Comparison of ENCODE assay signal across 8 cellular contexts in the genomic region with DNA sequence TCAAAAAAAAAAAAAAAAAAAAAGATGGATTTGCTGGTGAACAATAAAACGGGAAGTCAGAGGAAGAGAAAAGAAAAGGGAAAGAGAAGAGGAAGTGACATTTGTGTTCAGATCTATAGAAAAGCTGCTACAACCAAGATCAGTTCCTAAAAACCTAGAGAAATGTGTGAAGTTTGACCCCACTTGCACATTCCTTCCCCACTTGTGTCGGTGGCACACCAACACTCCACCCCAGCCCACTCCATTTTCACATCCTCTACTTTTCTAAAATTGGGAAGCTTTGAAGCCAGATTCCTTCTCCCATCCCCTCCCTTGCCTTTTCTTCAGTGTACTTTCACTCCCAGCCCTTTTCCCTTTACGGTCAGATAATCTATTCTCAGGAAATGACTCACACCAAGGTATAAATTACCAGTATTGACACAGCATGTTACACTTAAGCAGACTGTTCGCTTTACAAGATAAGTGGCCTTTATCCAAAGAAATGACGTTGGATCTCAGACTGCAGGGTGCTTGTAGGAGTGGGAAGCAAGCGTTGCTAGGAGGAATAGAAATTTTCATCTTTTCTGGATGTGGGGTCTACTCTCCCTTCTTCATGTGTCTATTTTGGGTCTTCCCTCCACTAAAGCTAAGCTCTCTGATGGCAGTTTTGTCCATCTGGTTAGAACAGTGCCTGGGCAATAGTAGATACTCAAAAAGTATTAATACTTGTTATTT.
DNase-seq lines count a peak whose midpoint lies in the region; ATAC-seq and TF ChIP-seq lines count a peak whose summit lies in the region.

No MANE protein-coding gene starts in this region.

- no peak for TF ChIP-seq CTCF in RWPE1 (conservative IDR thresholded peaks at IDR 0.05; ENCODE audit: low read depth)

- H3K27ac ChIP-seq in RWPE1 (peak overlapping the region; percentile 85), substantia nigra (ENCODE audit: low read depth, low read length, poor library complexity, severe bottlenecking) (no peak overlapping the region)

- peak overlapping the region; percentile 28 for H3K27ac Mint-ChIP-seq in activated naive CD4-positive, alpha-beta T cell treated with anti-CD3 and anti-CD28 coated beads for 36 hours

- H3K4me1 Mint-ChIP-seq in activated naive CD4-positive, alpha-beta T cell treated with anti-CD3 and anti-CD28 coated beads for 36 hours (ENCODE audit: low read depth) = peaks cover 11% of the 10 kb centered on the region

- intact Hi-C loops in activated naive CD4-positive, alpha-beta T cell treated with anti-CD3 and anti-CD28 coated beads for 36 hours (cut with micrococcal nuclease) = loop anchor here (5.0 kb wide), 1 partner anchor 108 kb away; no protein-coding TSS in a partner anchor
- intact Hi-C loops in sciatic nerve (cut with DNase I) = no loop called here

- ATAC-seq in sciatic nerve (peak; percentile 30), HG02623 (IDR thresholded peaks at IDR 0.05; ENCODE audit: unreplicated experiment) (no peak)

- POLR2A ChIA-PET in RWPE1 (lab: Yijun Ruan, JAX; ENCODE audit: low non-redundant PET) = no interaction called here

- no peak for DNase-seq in activated naive CD4-positive, alpha-beta T cell treated with anti-CD3 and anti-CD28 coated beads for 36 hours
- DNase-seq in activated naive CD4-positive, alpha-beta T cell treated with anti-CD3 and anti-CD28 coated beads, Interleukin-2, amount 50 U/mL, for 16 hours = no peak
- DNase-seq in RWPE1 (ENCODE audit: low spot score) = peak; percentile 90
- peak; percentile 97 for DNase-seq in fibroblast of peridontal ligament (ENCODE audit: extremely low read depth)
- DNase-seq in sciatic nerve (ENCODE audit: low spot score) = no peak
- DNase-seq in substantia nigra (lab: John Stamatoyannopoulos, UW) = no peak
- DNase-seq in GM19240 (ENCODE audit: insufficient read length, low spot score) = no peak

- H3K4me3 Mint-ChIP-seq in activated naive CD4-positive, alpha-beta T cell treated with anti-CD3 and anti-CD28 coated beads for 36 hours = no peak overlapping the region

- CTCF ChIA-PET in activated naive CD4-positive, alpha-beta T cell treated with anti-CD3 and anti-CD28 coated beads for 36 hours (lab: Charles Lee) = no interaction called here
- CTCF ChIA-PET in RWPE1 (lab: Yijun Ruan, JAX) = interaction anchor here (0.7 kb wide), 1 partner anchor 445 kb away, joined by 3 read pairs; no protein-coding TSS in a partner anchor

- H3K9me3 Mint-ChIP-seq in activated naive CD4-positive, alpha-beta T cell treated with anti-CD3 and anti-CD28 coated beads for 36 hours = peaks cover 2% of the 10 kb centered on the region

- H3K36me3 Mint-ChIP-seq in activated naive CD4-positive, alpha-beta T cell treated with anti-CD3 and anti-CD28 coated beads for 36 hours (ENCODE audit: low read depth) = no peaks in the 10 kb centered on the region

- peaks cover 14% of the 10 kb centered on the region for H3K27me3 Mint-ChIP-seq in activated naive CD4-positive, alpha-beta T cell treated with anti-CD3 and anti-CD28 coated beads for 36 hours (ENCODE audit: low read depth)

Comparison
In these comparisons a context has a peak if more than half of its experiments do, and no peak if none do; other contexts are left out.
1. DNase-seq: peak in RWPE1 (single experiment) and fibroblast of peridontal ligament (single experiment); none in activated naive CD4-positive, alpha-beta T cell treated with anti-CD3 and anti-CD28 coated beads for 36 hours (single experiment), activated naive CD4-positive, alpha-beta T cell treated with anti-CD3 and anti-CD28 coated beads, Interleukin-2, amount 50 U/mL, for 16 hours (single experiment), sciatic nerve (single experiment), substantia nigra (0 of 49) and GM19240 (single experiment).